13 cellular contexts compared by ENCODE assay signal in the genomic region with DNA sequence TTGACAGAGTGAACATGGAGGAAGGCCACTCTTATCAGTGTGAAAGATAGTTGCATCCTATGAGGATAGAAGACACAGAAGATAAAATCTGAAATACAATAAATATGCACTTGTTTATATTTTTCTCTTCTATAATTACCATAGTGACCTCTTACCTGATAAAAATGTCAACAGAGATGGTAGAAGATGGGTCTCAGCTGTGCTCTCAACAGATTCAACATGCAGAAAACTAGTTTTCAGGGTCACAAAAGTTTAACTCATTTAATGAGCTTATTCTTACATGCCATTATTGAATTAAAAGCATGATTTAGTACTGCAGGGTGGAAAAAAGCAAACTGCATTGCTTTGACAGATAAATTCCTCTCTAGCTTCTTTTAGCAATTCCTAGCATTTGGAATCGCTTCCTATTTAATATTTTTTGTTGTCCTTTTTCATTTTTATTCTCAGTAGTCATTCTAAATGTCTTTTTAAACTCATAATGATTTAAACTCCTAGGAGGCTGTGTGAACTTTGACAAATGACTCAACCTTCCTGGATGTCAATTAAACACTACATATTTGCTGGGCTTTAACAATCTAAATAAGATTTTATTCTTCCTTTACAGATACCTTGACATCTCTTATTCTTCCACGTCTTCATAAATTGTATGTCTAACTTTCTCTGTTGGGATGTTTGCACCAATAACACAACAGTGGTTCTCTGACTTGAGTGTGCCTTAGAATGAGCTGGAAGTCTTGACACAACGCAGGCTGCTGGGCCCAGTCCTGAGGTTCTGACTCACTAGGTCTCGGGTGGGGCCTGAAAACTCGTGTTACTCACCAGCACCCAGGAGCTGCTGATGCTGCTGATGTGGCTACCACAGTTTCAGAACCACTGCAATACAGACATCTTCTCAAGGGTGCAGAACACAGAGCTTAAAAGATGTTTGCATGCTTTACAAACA.
DNase-seq lines count a peak whose midpoint lies in the region; ATAC-seq and TF ChIP-seq lines count a peak whose summit lies in the region.
"Had no signal": no experiment of that assay in that cellular context is flagged by ENCODE, and none has a peak within 500 bp of the region (broad histone marks: within the 10 kb centered on the region; RNA-seq: fewer than 3 reads in every experiment).

No MANE protein-coding gene starts in this region.

- peaks cover 8% of the 10 kb centered on the region for H3K9me3 Mint-ChIP-seq in MCF 10A (ENCODE audit: unreplicated experiment)
- no peaks in the 10 kb centered on the region for H3K9me3 Mint-ChIP-seq in endodermal cell
- peaks cover 4% of the 10 kb centered on the region for H3K9me3 Mint-ChIP-seq in activated T-helper 1 cell treated with anti-CD3 and anti-CD28 coated beads, Interleukin-12 subunit alpha, Interleukin-12 subunit beta, Interleukin-2, Interleukin-4 antibody, amounts not matched to agents 30 ng/mL and 10 ng/mL and 1 ng/mL, durations not matched to agents 14 hours and 24 hours and 36 hours
- H3K9me3 Mint-ChIP-seq: activated naive CD8-positive, alpha-beta T cell treated with anti-CD3 and anti-CD28 coated beads for 36 hours had no signal

- H3K27me3 Mint-ChIP-seq in MCF 10A (ENCODE audit: insufficient read depth, unreplicated experiment) (no peaks in the 10 kb centered on the region), endodermal cell (ENCODE audit: insufficient read depth) (peaks cover 2% of the 10 kb centered on the region)
- H3K27me3 Mint-ChIP-seq in activated T-helper 1 cell treated with anti-CD3 and anti-CD28 coated beads, Interleukin-12 subunit alpha, Interleukin-12 subunit beta, Interleukin-2, Interleukin-4 antibody, amounts not matched to agents 30 ng/mL and 10 ng/mL and 1 ng/mL, durations not matched to agents 14 hours and 24 hours and 36 hours (ENCODE audit: insufficient read depth) = no peaks in the 10 kb centered on the region
- H3K27me3 Mint-ChIP-seq: activated naive CD8-positive, alpha-beta T cell treated with anti-CD3 and anti-CD28 coated beads for 36 hours had no signal

- no TSS peak for BruUV-seq in MCF 10A (replicated peaks; lab: Mats Ljungman, UMichigan)

- no peak overlapping the region for H3K27ac ChIP-seq in breast epithelium
- H3K27ac ChIP-seq in aorta (ENCODE audit: low read depth in 1 of 2, low read length in 2 of 2) = no peak overlapping the region
- no peak overlapping the region for H3K27ac ChIP-seq in endodermal cell (ENCODE audit: low read depth, low read length)
- H3K27ac ChIP-seq: 22Rv1, neutrophil had no signal

- no peaks in the 10 kb centered on the region for H3K36me3 ChIP-seq in breast epithelium
- H3K36me3 ChIP-seq in aorta (ENCODE audit: control insufficient read depth in 1 of 2, insufficient read depth in 2 of 2, low read length in 1 of 2) = no peaks in the 10 kb centered on the region
- no peaks in the 10 kb centered on the region for H3K36me3 ChIP-seq in endodermal cell (ENCODE audit: control insufficient read depth, insufficient read depth, low read length)
- H3K36me3 ChIP-seq: neutrophil had no signal

- DNase-seq in MCF 10A (ENCODE audit: unreplicated experiment) = peak; percentile 52
- no peak for DNase-seq in breast epithelium (ENCODE audit: low spot score in 2 of 2)
- DNase-seq in choroid plexus epithelial cell (ENCODE audit: low read depth) = peak; percentile 84
- DNase-seq in kidney glomerular epithelial cell (lab: John Stamatoyannopoulos, UW) = peak; percentile 38
- DNase-seq in aorta = peak; percentile 81 to 85
- no peak for DNase-seq in endodermal cell
- no peak for DNase-seq in activated T-helper 1 cell treated with anti-CD3 and anti-CD28 coated beads, Interleukin-12 subunit alpha, Interleukin-12 subunit beta, Interleukin-2, Interleukin-4 antibody, amounts not matched to agents 30 ng/mL and 10 ng/mL and 1 ng/mL, durations not matched to agents 14 hours and 24 hours and 36 hours (ENCODE audit: low spot score)
- DNase-seq in NCI-H1417 treated with DMSO at 0.1 percent for 48 hours (lab: John Stamatoyannopoulos, UW) = no peak
- DNase-seq: activated CD4-positive, alpha-beta T cell treated with anti-CD3 and anti-CD28 coated beads for 1 hour; activated naive CD8-positive, alpha-beta T cell treated with anti-CD3 and anti-CD28 coated beads for 36 hours; hypothalamus had no signal

- POLR2A ChIA-PET in MCF 10A (lab: Yijun Ruan, JAX) = interaction anchor here (0.9 to 1.2 kb wide), 5 partner anchors 9 to 79 kb away, joined by 3 read pairs; no protein-coding TSS in a partner anchor

- no peaks in the 10 kb centered on the region for H3K4me1 ChIP-seq in breast epithelium
- no peaks in the 10 kb centered on the region for H3K4me1 ChIP-seq in aorta (ENCODE audit: control insufficient read depth in 1 of 2, insufficient read depth in 2 of 2, low read length in 2 of 2)
- peaks cover 3% of the 10 kb centered on the region for H3K4me1 ChIP-seq in endodermal cell (ENCODE audit: control insufficient read depth, insufficient read depth, low read length)

- CTCF ChIA-PET in MCF 10A (lab: Yijun Ruan, JAX) = interaction anchor here (0.9 to 1.1 kb wide), 2 partner anchors 75 to 266 kb away, joined by 3 read pairs; no protein-coding TSS in a partner anchor

- H3K4me3 ChIP-seq in breast epithelium = no peak overlapping the region
- no peak overlapping the region for H3K4me3 ChIP-seq in choroid plexus epithelial cell (ENCODE audit: low read depth, low read length)
- H3K4me3 ChIP-seq in aorta (ENCODE audit: low read length in 2 of 2) = no peak overlapping the region
- no peak overlapping the region for H3K4me3 ChIP-seq in endodermal cell (ENCODE audit: low read length)

- intact Hi-C loops in MCF 10A (cut with micrococcal nuclease) (no loop called here), breast epithelium (cut with DNase I; ENCODE audit: low total_unique reads) (no loop called here), aorta (cut with DNase I) (loop anchor here in 1 of 2 donors (2.0 kb wide), 1 partner anchor 28 kb away; no protein-coding TSS in a partner anchor)
- intact Hi-C loops in activated T-helper 1 cell treated with anti-CD3 and anti-CD28 coated beads, Interleukin-12 subunit alpha, Interleukin-12 subunit beta, Interleukin-2, Interleukin-4 antibody, amounts not matched to agents 30 ng/mL and 10 ng/mL and 1 ng/mL, durations not matched to agents 14 hours and 24 hours and 36 hours (cut with micrococcal nuclease) = no loop called here

- no peak overlapping the region for H3K4me3 Mint-ChIP-seq in MCF 10A (ENCODE audit: unreplicated experiment)
- H3K4me3 Mint-ChIP-seq in endodermal cell = no peak overlapping the region
- H3K4me3 Mint-ChIP-seq in activated T-helper 1 cell treated with anti-CD3 and anti-CD28 coated beads, Interleukin-12 subunit alpha, Interleukin-12 subunit beta, Interleukin-2, Interleukin-4 antibody, amounts not matched to agents 30 ng/mL and 10 ng/mL and 1 ng/mL, durations not matched to agents 14 hours and 24 hours and 36 hours = no peak overlapping the region
- H3K4me3 Mint-ChIP-seq: activated naive CD8-positive, alpha-beta T cell treated with anti-CD3 and anti-CD28 coated beads for 36 hours had no signal

- H3K27ac Mint-ChIP-seq in MCF 10A (ENCODE audit: low read depth, unreplicated experiment) (peak overlapping the region; percentile 82), endodermal cell (no peak overlapping the region)
- H3K27ac Mint-ChIP-seq in activated T-helper 1 cell treated with anti-CD3 and anti-CD28 coated beads, Interleukin-12 subunit alpha, Interleukin-12 subunit beta, Interleukin-2, Interleukin-4 antibody, amounts not matched to agents 30 ng/mL and 10 ng/mL and 1 ng/mL, durations not matched to agents 14 hours and 24 hours and 36 hours = no peak overlapping the region
- H3K27ac Mint-ChIP-seq: activated naive CD8-positive, alpha-beta T cell treated with anti-CD3 and anti-CD28 coated beads for 36 hours had no signal

- H3K27me3 ChIP-seq in breast epithelium (no peaks in the 10 kb centered on the region), aorta (ENCODE audit: control insufficient read depth in 1 of 2, insufficient read depth in 2 of 2, low read length in 1 of 2) (no peaks in the 10 kb centered on the region), endodermal cell (ENCODE audit: control insufficient read depth, insufficient read depth, low read length, poor library complexity, severe bottlenecking) (no peaks in the 10 kb centered on the region)
- H3K27me3 ChIP-seq: neutrophil had no signal

- WGBS in aorta, 2 donors = 40 to 47% methylated on average over 5 of the region's 5 CpGs
- 87 to 90% methylated on average over 4 to 5 of the region's 5 CpGs for WGBS in endodermal cell (ENCODE audit: insufficient coverage in 1 of 2, insufficient read length in 1 of 2), 2 experiments

- H3K36me3 Mint-ChIP-seq in MCF 10A (ENCODE audit: insufficient read depth, unreplicated experiment) = no peaks in the 10 kb centered on the region
- H3K36me3 Mint-ChIP-seq in endodermal cell (ENCODE audit: low read depth) = no peaks in the 10 kb centered on the region
- no peaks in the 10 kb centered on the region for H3K36me3 Mint-ChIP-seq in activated T-helper 1 cell treated with anti-CD3 and anti-CD28 coated beads, Interleukin-12 subunit alpha, Interleukin-12 subunit beta, Interleukin-2, Interleukin-4 antibody, amounts not matched to agents 30 ng/mL and 10 ng/mL and 1 ng/mL, durations not matched to agents 14 hours and 24 hours and 36 hours (ENCODE audit: low read depth)
- H3K36me3 Mint-ChIP-seq: activated naive CD8-positive, alpha-beta T cell treated with anti-CD3 and anti-CD28 coated beads for 36 hours had no signal

- no peak for ATAC-seq in aorta (ENCODE audit: low FRiP score)

- no peaks in the 10 kb centered on the region for H3K9me3 ChIP-seq in breast epithelium
- H3K9me3 ChIP-seq in aorta (ENCODE audit: control insufficient read depth, low read length) = peaks cover 2% of the 10 kb centered on the region
- H3K9me3 ChIP-seq in endodermal cell (ENCODE audit: control insufficient read depth, low read length) = no peaks in the 10 kb centered on the region
- H3K9me3 ChIP-seq: neutrophil had no signal

- TF ChIP-seq CTCF in MCF 10A (IDR thresholded peaks at IDR 0.05; ENCODE audit: unreplicated experiment) (no peak), breast epithelium (IDR thresholded peaks at IDR 0.05) (no peak), choroid plexus epithelial cell (conservative IDR thresholded peaks at IDR 0.05; ENCODE audit: low read depth, low read length) (no peak), endodermal cell (conservative IDR thresholded peaks at IDR 0.05) (no peak)

- no peak overlapping the region for H3K9ac ChIP-seq in endodermal cell (ENCODE audit: extremely low read depth, low read length, poor library complexity, severe bottlenecking)

- no peak for TF ChIP-seq POLR2A in breast epithelium (IDR thresholded peaks at IDR 0.05)

- H3K4me1 Mint-ChIP-seq in MCF 10A (ENCODE audit: insufficient read depth, unreplicated experiment) (peaks cover 25% of the 10 kb centered on the region), endodermal cell (no peaks in the 10 kb centered on the region)
- no peaks in the 10 kb centered on the region for H3K4me1 Mint-ChIP-seq in activated T-helper 1 cell treated with anti-CD3 and anti-CD28 coated beads, Interleukin-12 subunit alpha, Interleukin-12 subunit beta, Interleukin-2, Interleukin-4 antibody, amounts not matched to agents 30 ng/mL and 10 ng/mL and 1 ng/mL, durations not matched to agents 14 hours and 24 hours and 36 hours (ENCODE audit: low read depth)
- H3K4me1 Mint-ChIP-seq: activated naive CD8-positive, alpha-beta T cell treated with anti-CD3 and anti-CD28 coated beads for 36 hours had no signal

Comparison
In these comparisons a context has a peak if more than half of its experiments do, and no peak if none do; other contexts are left out.
1. DNase-seq: peak in MCF 10A (single experiment), choroid plexus epithelial cell (single experiment), kidney glomerular epithelial cell (single experiment) and aorta (2 of 2); none in breast epithelium (0 of 2), endodermal cell (single experiment), activated T-helper 1 cell treated with anti-CD3 and anti-CD28 coated beads, Interleukin-12 subunit alpha, Interleukin-12 subunit beta, Interleukin-2, Interleukin-4 antibody, amounts not matched to agents 30 ng/mL and 10 ng/mL and 1 ng/mL, durations not matched to agents 14 hours and 24 hours and 36 hours (single experiment) and NCI-H1417 treated with DMSO at 0.1 percent for 48 hours (single experiment).